Comparison of ENCODE assay signal across 28 cellular contexts in the genomic region with DNA sequence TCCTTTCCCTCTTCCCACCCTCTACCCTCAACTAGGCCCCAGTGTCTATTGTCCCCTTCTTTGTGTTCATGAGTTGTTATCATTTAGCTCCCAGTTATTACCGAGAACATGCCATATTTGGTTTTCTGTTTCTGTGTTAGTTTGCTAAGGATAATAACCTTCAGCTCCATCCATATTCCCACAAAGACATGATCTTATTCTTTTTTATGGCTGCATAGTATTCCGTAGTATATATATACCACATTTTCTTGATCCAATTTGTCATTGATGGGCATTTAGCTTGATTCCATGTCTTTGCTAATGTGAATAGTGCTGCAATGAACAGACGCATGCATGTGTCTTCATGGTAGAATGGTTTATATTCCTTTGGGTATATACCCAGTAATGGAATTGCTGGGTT.
"Had no signal": no experiment of that assay in that cellular context is flagged by ENCODE, and none has a peak within 500 bp of the region (broad histone marks: within the 10 kb centered on the region; RNA-seq: fewer than 3 reads in every experiment).

No MANE protein-coding gene starts in this region.

- H3K4me1 ChIP-seq: colonic mucosa, esophagus muscularis mucosa, esophagus squamous epithelium, foreskin keratinocyte, gastrocnemius medialis, gastroesophageal sphincter had no signal

- FAIRE-seq: endometrium, endothelial cell of umbilical vein, frontal cortex had no signal

- ATAC-seq: effector memory CD8-positive, alpha-beta T cell; esophagus mucosa; foreskin keratinocyte; gastrocnemius medialis; gastroesophageal sphincter; heart left ventricle; heart right ventricle had no signal

- H3K79me2 ChIP-seq: hepatocyte had no signal

- H3K27ac ChIP-seq: colonic mucosa, coronary artery, dorsolateral prefrontal cortex, epithelial cell of prostate, esophagus muscularis mucosa, esophagus squamous epithelium, foreskin keratinocyte, gastrocnemius medialis, gastroesophageal sphincter, heart left ventricle, heart right ventricle, hepatocyte had no signal

- H2AFZ ChIP-seq: hepatocyte had no signal

- H3K36me3 ChIP-seq: colonic mucosa, esophagus muscularis mucosa, esophagus squamous epithelium, gastrocnemius medialis, gastroesophageal sphincter, heart left ventricle, heart right ventricle had no signal

- DNase-seq: colonic mucosa; cortex of kidney; dermis blood vessel endothelial cell; dorsolateral prefrontal cortex; effector CD4-positive, alpha-beta T cell; effector CD8-positive, alpha-beta T cell; effector memory CD4-positive, alpha-beta T cell; effector memory CD8-positive, alpha-beta T cell; endodermal cell; erythroblast; esophagus squamous epithelium; foreskin fibroblast; foreskin keratinocyte; foreskin melanocyte; gastrocnemius medialis; glutamatergic neuron; head of caudate nucleus; heart left ventricle; heart right ventricle had no signal

- H3K27me3 ChIP-seq: colonic mucosa, esophagus squamous epithelium, gastrocnemius medialis, gastroesophageal sphincter, heart left ventricle, heart right ventricle, hepatocyte had no signal

- H3K9me3 ChIP-seq: colonic mucosa, esophagus squamous epithelium, gastrocnemius medialis, gastroesophageal sphincter had no signal

- H3K4me2 ChIP-seq: hepatocyte had no signal

- H3K4me3 ChIP-seq: colonic mucosa, coronary artery, dorsolateral prefrontal cortex, esophagus muscularis mucosa, esophagus squamous epithelium, gastrocnemius medialis, gastroesophageal sphincter, heart left ventricle, heart right ventricle, hepatocyte had no signal
